In the genomic region with DNA sequence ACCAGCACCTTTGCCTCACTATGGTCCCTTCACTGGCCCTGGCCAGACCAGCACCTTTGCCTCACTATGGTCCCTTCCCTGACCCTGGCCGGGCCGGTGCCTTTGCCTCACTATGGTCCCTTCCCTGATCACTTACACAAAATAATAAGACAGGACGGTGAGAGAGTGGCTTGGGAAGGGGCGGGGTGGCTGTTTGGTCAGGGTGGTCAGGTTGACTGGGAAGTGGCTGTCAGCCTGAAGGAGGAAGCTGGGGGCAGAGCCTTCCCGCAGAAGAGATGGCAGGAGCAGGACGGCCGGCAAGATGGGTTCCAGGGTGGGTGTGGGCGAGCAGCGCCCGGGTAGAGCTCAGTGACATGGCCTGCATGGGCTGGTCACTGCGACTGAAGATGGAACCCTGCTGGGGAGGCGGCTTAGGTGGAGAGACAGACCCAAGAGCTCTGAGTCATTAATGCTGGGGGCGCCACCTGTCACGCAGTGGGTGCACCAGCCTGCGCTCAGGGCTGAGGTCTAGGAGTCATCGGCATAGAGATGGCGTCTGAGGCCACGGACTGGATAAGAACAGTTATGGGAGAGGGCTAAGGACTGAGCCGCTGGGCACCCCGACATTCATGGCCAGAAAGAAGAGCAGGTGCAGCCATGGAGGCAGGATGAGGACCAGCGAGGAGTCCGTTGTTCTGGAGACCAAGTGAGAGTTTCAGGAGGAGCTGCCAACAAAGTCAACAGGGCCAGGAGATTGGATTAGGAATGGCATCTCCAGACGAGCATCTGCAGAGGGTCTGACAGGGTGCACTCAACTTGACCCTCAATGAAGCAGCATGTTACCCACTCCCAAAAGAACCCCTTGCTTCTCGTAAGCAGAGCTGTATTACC, we compare ENCODE assay signal across 22 cellular contexts.
DNase-seq lines count a peak whose midpoint lies in the region; ATAC-seq, FAIRE-seq and TF ChIP-seq lines count a peak whose summit lies in the region.
"Had no signal": no experiment of that assay in that cellular context is flagged by ENCODE, and none has a peak within 500 bp of the region (broad histone marks: within the 10 kb centered on the region; RNA-seq: fewer than 3 reads in every experiment).

No MANE protein-coding gene starts in this region.

- no peak overlapping the region for H3K4me2 ChIP-seq in HepG2 (ENCODE audit: low read depth, low read length)

- intact Hi-C loops in HepG2 (cut with micrococcal nuclease; ENCODE audit: unreplicated experiment), result no loop called here

- peaks cover 9% of the 10 kb centered on the region; the same call in 1 of the 2 replicates for H4K20me1 ChIP-seq in HepG2 (ENCODE audit: insufficient read depth, low read length)

- WGBS in HepG2 (ENCODE audit: low lambda C conversion rate), result 93% methylated on average over 24 of the region's 24 CpGs

- TF ChIP-seq EP300 in HepG2 (IDR thresholded peaks at IDR 0.05; ENCODE audit: low read depth in 2 of 2, low read length in 2 of 2), result no peak
- TF ChIP-seq EP300 in HepG2 (CRISPR knock-in tag; IDR thresholded peaks at IDR 0.05; ENCODE audit: borderline replicate concordance), result no peak

- H3K4me1 ChIP-seq in RWPE2 (ENCODE audit: insufficient read depth, poor library complexity, severe bottlenecking) (peaks cover 13% of the 10 kb centered on the region), HepG2 (ENCODE audit: insufficient read depth, low read length) (peaks cover 54% of the 10 kb centered on the region), stomach smooth muscle (ENCODE audit: control insufficient read depth, insufficient read depth, low read length) (peaks cover 45% of the 10 kb centered on the region)
- H3K4me1 ChIP-seq: ascending aorta had no signal

- H3K9ac ChIP-seq in HepG2 (ENCODE audit: insufficient read depth, low read depth, low read length) (no peak overlapping the region), stomach smooth muscle (ENCODE audit: low read length in 2 of 2) (no peak overlapping the region)

- 0 out of 4 replicates have a peak, but pooled peaks of 1 of the 2 experiments have one; percentile 40 for TF ChIP-seq POLR2A in HepG2 (IDR thresholded peaks at IDR 0.05; ENCODE audit: insufficient read depth in 1 of 2, low read depth in 2 of 2, low read length in 2 of 2)

- H3K9me3 ChIP-seq in RWPE2 (ENCODE audit: severe bottlenecking) (no peaks in the 10 kb centered on the region), HepG2 (ENCODE audit: low read length) (no peaks in the 10 kb centered on the region), stomach smooth muscle (ENCODE audit: control insufficient read depth in 2 of 2, low read length in 2 of 2) (no peaks in the 10 kb centered on the region)
- H3K9me3 ChIP-seq: ascending aorta, mucosa of descending colon, ovary, tibial nerve had no signal

- no peak for ATAC-seq in RWPE2 (ENCODE audit: low read depth)
- ATAC-seq in HepG2, result no peak
- no peak for ATAC-seq in activated CD4-positive, CD25-positive, alpha-beta regulatory T cell treated with anti-CD3 and anti-CD28 coated beads, Interleukin-2, amount 50 U/mL, for 24 hours
- ATAC-seq in GM19463 (IDR thresholded peaks at IDR 0.05; ENCODE audit: unreplicated experiment), result no peak
- no peak for ATAC-seq in GM21717 (IDR thresholded peaks at IDR 0.05; ENCODE audit: unreplicated experiment)
- ATAC-seq: CD8-positive, alpha-beta T cell; GM12878; mucosa of descending colon had no signal

- no TSS peak for BruUV-seq in HepG2 (replicated peaks; lab: Mats Ljungman, UMichigan)

- POLR2A ChIA-PET in HepG2 (lab: Yijun Ruan, JAX), result no interaction called here

- H3K79me2 ChIP-seq in HepG2 (ENCODE audit: insufficient read depth, low read length), result no peaks in the 10 kb centered on the region

- TF ChIP-seq RAD21 in HepG2 (CRISPR knock-in tag; IDR thresholded peaks at IDR 0.05), result no peak

- H3K4me3 ChIP-seq in RWPE2 (ENCODE audit: severe bottlenecking), result no peak overlapping the region
- H3K4me3 ChIP-seq in HepG2 (replicated peaks in 1 of 3; ENCODE audit: insufficient read depth in 1 of 3, low read depth in 2 of 3, low read length in 3 of 3), result no peak overlapping the region
- H3K4me3 ChIP-seq in stomach smooth muscle (ENCODE audit: low read length in 2 of 2), result no peak overlapping the region
- H3K4me3 ChIP-seq: ascending aorta, GM12878, mucosa of descending colon, ovary, tibial nerve had no signal

- no peak overlapping the region for H3K27ac ChIP-seq in RWPE2 (ENCODE audit: poor library complexity, severe bottlenecking)
- no peak overlapping the region for H3K27ac ChIP-seq in HepG2 (ENCODE audit: extremely low read length, insufficient read depth, low read length)
- peak overlapping the region; percentile 11 for H3K27ac ChIP-seq in stomach smooth muscle (ENCODE audit: low read length)
- H3K27ac ChIP-seq: ascending aorta, epithelial cell of prostate, ovary, tibial nerve had no signal

- H3K36me3 ChIP-seq in RWPE2 (ENCODE audit: low read depth) (no peaks in the 10 kb centered on the region), HepG2 (replicated peaks in 1 of 2; ENCODE audit: control insufficient read depth in 1 of 2, insufficient read depth in 2 of 2, low read length in 2 of 2) (peaks cover 2% of the 10 kb centered on the region in 2 experiments; a peak in 3 of 5 replicates), stomach smooth muscle (ENCODE audit: control insufficient read depth in 2 of 2, insufficient read depth in 2 of 2, low read length in 2 of 2) (peaks cover 0 to 2% of the 10 kb centered on the region in 2 donors)
- H3K36me3 ChIP-seq: ovary, tibial nerve had no signal

- H2AFZ ChIP-seq in HepG2 (ENCODE audit: low read length), result no peak overlapping the region

- no peaks in the 10 kb centered on the region for H3K27me3 ChIP-seq in RWPE2 (ENCODE audit: insufficient read depth, poor library complexity, severe bottlenecking)
- H3K27me3 ChIP-seq in HepG2 (ENCODE audit: control insufficient read depth in 1 of 2, insufficient read depth in 2 of 2, low read length in 2 of 2), result no peaks in the 10 kb centered on the region
- H3K27me3 ChIP-seq in stomach smooth muscle (ENCODE audit: control insufficient read depth in 1 of 2, insufficient read depth in 2 of 2, low read length in 2 of 2), result no peaks in the 10 kb centered on the region
- H3K27me3 ChIP-seq: ascending aorta, ovary, tibial nerve had no signal

- TF ChIP-seq CTCF in RWPE2 (IDR thresholded peaks at IDR 0.05; ENCODE audit: poor library complexity, severe bottlenecking) (no peak), HepG2 (CRISPR knock-in tag; IDR thresholded peaks at IDR 0.05) (no peak)

- peak; percentile 36 for DNase-seq in activated CD8-positive, alpha-beta memory T cell treated with anti-CD3 and anti-CD28 coated beads, Interleukin-2, amount 50 U/mL, for 48 hours
- no peak for DNase-seq in activated CD8-positive, alpha-beta memory T cell treated with anti-CD3 and anti-CD28 coated beads for 24 hours
- DNase-seq in RWPE2 (ENCODE audit: low spot score) (peak; percentile 36), HepG2 (ENCODE audit: low spot score) (no peak)
- DNase-seq: activated CD4-positive, CD25-positive, alpha-beta regulatory T cell treated with anti-CD3 and anti-CD28 coated beads, Interleukin-2, amount 50 U/mL, for 72 hours; activated naive CD4-positive, alpha-beta T cell treated with Interleukin-2 at 50 U/mL for 16 hours; H9; NCI-H446; SHP77 treated with DMSO at 0.1 percent for 48 hours; stimulated activated CD4-positive, alpha-beta T cell treated with anti-CD3 and anti-CD28 coated beads, Interleukin-4, amount 100 ng/mL, for 4 hours had no signal

- CTCF ChIA-PET in HepG2 (lab: Yijun Ruan, JAX; ENCODE audit: low intra/inter-chr PET ratio, low total read pairs), result no interaction called here

- no peak for FAIRE-seq in HepG2 (lab: Jason Lieb, UNC)
- FAIRE-seq: A204.1, GM12878 had no signal

- in situ Hi-C loops in HepG2 (cut with HindIII; ENCODE audit: extremely low pct_ligation_motif_present, low pct_unique_long_range_greater_than_20kb), result no loop called here

TF ChIP-seq in HepG2, 621 proteins besides CTCF, POLR2A, EP300 and RAD21 (continues in another document):
- TF ChIP-seq TOE1 (CRISPR knock-in tag; IDR thresholded peaks at IDR 0.05) (no peak), PHF8 (CRISPR knock-in tag; IDR thresholded peaks at IDR 0.05) (no peak), MNT (IDR thresholded peaks at IDR 0.05) (no peak), ZNF350 (CRISPR knock-in tag; IDR thresholded peaks at IDR 0.05; ENCODE audit: borderline replicate concordance, low read depth) (no peak), AGO2 (optimal IDR thresholded peaks at IDR 0.05; ENCODE audit: low read depth, low read length) (peak; percentile 87), SSRP1 (CRISPR knock-in tag; IDR thresholded peaks at IDR 0.05) (peak; percentile 8; the same call in 1 of the 2 replicates), ZC3H13 (CRISPR knock-in tag; IDR thresholded peaks at IDR 0.05) (peak; percentile 82), U2AF2 (IDR thresholded peaks at IDR 0.05; ENCODE audit: low read depth, low read length) (no peak), MAFF (IDR thresholded peaks at IDR 0.05; ENCODE audit: low read depth, low read length) (no peak)

Comparison
In these comparisons a context has a peak if more than half of its experiments do, and no peak if none do; other contexts are left out.
1. DNase-seq: peak in activated CD8-positive, alpha-beta memory T cell treated with anti-CD3 and anti-CD28 coated beads, Interleukin-2, amount 50 U/mL, for 48 hours (single experiment) and RWPE2 (single experiment); none in activated CD8-positive, alpha-beta memory T cell treated with anti-CD3 and anti-CD28 coated beads for 24 hours (single experiment) and HepG2 (single experiment).